ENCODE assay signal across 1 cellular context in the genomic region with DNA sequence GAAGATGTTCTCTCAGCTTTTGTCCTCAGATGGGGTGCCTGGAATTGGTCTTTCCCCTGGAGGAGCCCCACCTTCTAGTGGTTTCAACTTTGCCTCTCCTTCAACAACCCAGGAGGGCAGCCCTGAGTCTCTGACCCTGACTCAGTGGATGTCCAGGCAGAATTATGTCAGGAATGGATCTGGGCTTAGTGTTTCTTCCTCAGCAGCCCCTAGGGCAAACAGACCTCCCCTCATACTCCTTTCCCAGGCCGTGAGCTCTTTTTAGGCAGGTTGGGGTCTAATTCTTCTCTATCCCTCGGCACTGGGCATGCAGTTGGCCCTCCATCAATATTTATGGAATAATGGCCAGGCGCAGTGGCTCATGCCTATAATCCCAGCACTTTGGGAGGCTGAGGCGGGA.
TF ChIP-seq lines count a peak whose summit lies in the region.

No MANE protein-coding gene starts in this region.

TF ChIP-seq in HepG2, 621 proteins besides CTCF, POLR2A, EP300 and RAD21 (continued from another document and continues in another):
- TF ChIP-seq, protein P1, sequence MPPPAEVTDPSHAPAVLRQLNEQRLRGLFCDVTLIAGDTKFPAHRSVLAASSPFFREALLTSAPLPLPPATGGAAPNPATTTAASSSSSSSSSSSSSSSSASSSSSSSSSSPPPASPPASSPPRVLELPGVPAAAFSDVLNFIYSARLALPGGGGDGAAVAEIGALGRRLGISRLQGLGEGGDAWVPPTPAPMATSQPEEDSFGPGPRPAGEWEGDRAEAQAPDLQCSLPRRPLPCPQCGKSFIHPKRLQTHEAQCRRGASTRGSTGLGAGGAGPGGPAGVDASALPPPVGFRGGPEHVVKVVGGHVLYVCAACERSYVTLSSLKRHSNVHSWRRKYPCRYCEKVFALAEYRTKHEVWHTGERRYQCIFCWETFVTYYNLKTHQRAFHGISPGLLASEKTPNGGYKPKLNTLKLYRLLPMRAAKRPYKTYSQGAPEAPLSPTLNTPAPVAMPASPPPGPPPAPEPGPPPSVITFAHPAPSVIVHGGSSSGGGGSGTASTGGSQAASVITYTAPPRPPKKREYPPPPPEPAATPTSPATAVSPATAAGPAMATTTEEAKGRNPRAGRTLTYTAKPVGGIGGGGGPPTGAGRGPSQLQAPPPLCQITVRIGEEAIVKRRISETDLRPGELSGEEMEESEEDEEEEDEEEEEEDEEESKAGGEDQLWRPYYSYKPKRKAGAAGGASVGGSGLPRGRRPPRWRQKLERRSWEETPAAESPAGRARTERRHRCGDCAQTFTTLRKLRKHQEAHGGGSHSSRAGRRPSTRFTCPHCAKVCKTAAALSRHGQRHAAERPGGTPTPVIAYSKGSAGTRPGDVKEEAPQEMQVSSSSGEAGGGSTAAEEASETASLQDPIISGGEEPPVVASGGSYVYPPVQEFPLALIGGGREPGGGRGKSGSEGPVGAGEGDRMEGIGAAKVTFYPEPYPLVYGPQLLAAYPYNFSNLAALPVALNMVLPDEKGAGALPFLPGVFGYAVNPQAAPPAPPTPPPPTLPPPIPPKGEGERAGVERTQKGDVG (CRISPR knock-in tag; IDR thresholded peaks at IDR 0.05; ENCODE audit: borderline replicate concordance): no peak
- TF ChIP-seq, protein P2, sequence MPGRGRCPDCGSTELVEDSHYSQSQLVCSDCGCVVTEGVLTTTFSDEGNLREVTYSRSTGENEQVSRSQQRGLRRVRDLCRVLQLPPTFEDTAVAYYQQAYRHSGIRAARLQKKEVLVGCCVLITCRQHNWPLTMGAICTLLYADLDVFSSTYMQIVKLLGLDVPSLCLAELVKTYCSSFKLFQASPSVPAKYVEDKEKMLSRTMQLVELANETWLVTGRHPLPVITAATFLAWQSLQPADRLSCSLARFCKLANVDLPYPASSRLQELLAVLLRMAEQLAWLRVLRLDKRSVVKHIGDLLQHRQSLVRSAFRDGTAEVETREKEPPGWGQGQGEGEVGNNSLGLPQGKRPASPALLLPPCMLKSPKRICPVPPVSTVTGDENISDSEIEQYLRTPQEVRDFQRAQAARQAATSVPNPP (CRISPR knock-in tag; IDR thresholded peaks at IDR 0.05): no peak
- TF ChIP-seq ZSCAN9 (CRISPR knock-in tag; IDR thresholded peaks at IDR 0.05; ENCODE audit: borderline replicate concordance) (peak; percentile 17; the same call in 1 of the 2 replicates), NCOA2 (CRISPR knock-in tag; IDR thresholded peaks at IDR 0.05) (no peak), KDM2A (CRISPR knock-in tag; IDR thresholded peaks at IDR 0.05; ENCODE audit: borderline replicate concordance, low read depth) (0 out of 2 replicates have a peak, but pooled peaks have one; percentile 12), TAF1 (CRISPR knock-in tag; IDR thresholded peaks at IDR 0.05) (peak; percentile 25; the same call in 1 of the 2 replicates), MTF1 (CRISPR knock-in tag; IDR thresholded peaks at IDR 0.05) (0 out of 2 replicates have a peak, but pooled peaks have one; percentile 18), ZMAT3 (CRISPR knock-in tag; conservative IDR thresholded peaks at IDR 0.05) (no peak), JUN (CRISPR knock-in tag; IDR thresholded peaks at IDR 0.05) (no peak), ZNF224 (CRISPR knock-in tag; IDR thresholded peaks at IDR 0.05) (0 out of 2 replicates have a peak, but pooled peaks have one; percentile 20), ZBTB3 (CRISPR knock-in tag; IDR thresholded peaks at IDR 0.05; ENCODE audit: borderline replicate concordance, low read depth) (0 out of 2 replicates have a peak, but pooled peaks have one; percentile 56), ZNF121 (CRISPR knock-in tag; IDR thresholded peaks at IDR 0.05) (no peak), ZNF235 (CRISPR knock-in tag; IDR thresholded peaks at IDR 0.05; ENCODE audit: borderline replicate concordance) (no peak), HDAC2 (CRISPR knock-in tag; IDR thresholded peaks at IDR 0.05) (no peak), ZNF264 (CRISPR knock-in tag; IDR thresholded peaks at IDR 0.05) (no peak), ZMYM4 (CRISPR knock-in tag; IDR thresholded peaks at IDR 0.05) (no peak), NRL (CRISPR knock-in tag; IDR thresholded peaks at IDR 0.05; ENCODE audit: borderline replicate concordance) (0 out of 2 replicates have a peak, but pooled peaks have one; percentile 29), MAF1 (CRISPR knock-in tag; IDR thresholded peaks at IDR 0.05; ENCODE audit: borderline replicate concordance) (no peak), DNMT3B (CRISPR knock-in tag; conservative IDR thresholded peaks at IDR 0.05) (no peak), ZNF34 (CRISPR knock-in tag; IDR thresholded peaks at IDR 0.05; ENCODE audit: borderline replicate concordance) (no peak), ZSCAN29 (CRISPR knock-in tag; conservative IDR thresholded peaks at IDR 0.05) (0 out of 2 replicates have a peak, but pooled peaks have one; percentile 26), NFIB (CRISPR knock-in tag; IDR thresholded peaks at IDR 0.05; ENCODE audit: borderline replicate concordance) (no peak), CEBPB (IDR thresholded peaks at IDR 0.05; ENCODE audit: borderline replicate concordance, low read depth, low read length) (no peak), ZNF296 (CRISPR knock-in tag; conservative IDR thresholded peaks at IDR 0.05) (no peak), KLF12 (CRISPR knock-in tag; IDR thresholded peaks at IDR 0.05; ENCODE audit: borderline replicate concordance) (no peak), AGO1 (IDR thresholded peaks at IDR 0.05; ENCODE audit: low read depth, low read length, poor library complexity, severe bottlenecking) (no peak), ZNF598 (CRISPR knock-in tag; IDR thresholded peaks at IDR 0.05; ENCODE audit: borderline replicate concordance) (no peak), BORCS8-MEF2B (CRISPR knock-in tag; IDR thresholded peaks at IDR 0.05) (no peak), FOXC1 (CRISPR knock-in tag; IDR thresholded peaks at IDR 0.05; ENCODE audit: borderline replicate concordance) (no peak), ETV6 (CRISPR knock-in tag; conservative IDR thresholded peaks at IDR 0.05) (no peak; the same call in 1 of the 2 replicates), RNF2 (conservative IDR thresholded peaks at IDR 0.05; ENCODE audit: low read depth) (no peak), FOXM1 (CRISPR knock-in tag; IDR thresholded peaks at IDR 0.05) (no peak), PHF8 (CRISPR knock-in tag; IDR thresholded peaks at IDR 0.05) (no peak), JDP2 (CRISPR knock-in tag; IDR thresholded peaks at IDR 0.05; ENCODE audit: borderline replicate concordance) (no peak), TP53 (CRISPR knock-in tag; conservative IDR thresholded peaks at IDR 0.05) (no peak), HOXA5 (CRISPR knock-in tag; IDR thresholded peaks at IDR 0.05) (0 out of 2 replicates have a peak, but pooled peaks have one; percentile 24)
- TF ChIP-seq, protein P3, sequence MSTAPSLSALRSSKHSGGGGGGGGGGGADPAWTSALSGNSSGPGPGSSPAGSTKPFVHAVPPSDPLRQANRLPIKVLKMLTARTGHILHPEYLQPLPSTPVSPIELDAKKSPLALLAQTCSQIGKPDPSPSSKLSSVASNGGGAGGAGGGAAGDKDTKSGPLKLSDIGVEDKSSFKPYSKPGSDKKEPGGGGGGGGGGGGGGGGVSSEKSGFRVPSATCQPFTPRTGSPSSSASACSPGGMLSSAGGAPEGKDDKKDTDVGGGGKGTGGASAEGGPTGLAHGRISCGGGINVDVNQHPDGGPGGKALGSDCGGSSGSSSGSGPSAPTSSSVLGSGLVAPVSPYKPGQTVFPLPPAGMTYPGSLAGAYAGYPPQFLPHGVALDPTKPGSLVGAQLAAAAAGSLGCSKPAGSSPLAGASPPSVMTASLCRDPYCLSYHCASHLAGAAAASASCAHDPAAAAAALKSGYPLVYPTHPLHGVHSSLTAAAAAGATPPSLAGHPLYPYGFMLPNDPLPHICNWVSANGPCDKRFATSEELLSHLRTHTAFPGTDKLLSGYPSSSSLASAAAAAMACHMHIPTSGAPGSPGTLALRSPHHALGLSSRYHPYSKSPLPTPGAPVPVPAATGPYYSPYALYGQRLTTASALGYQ (CRISPR knock-in tag; IDR thresholded peaks at IDR 0.05): no peak
- TF ChIP-seq, protein P4, sequence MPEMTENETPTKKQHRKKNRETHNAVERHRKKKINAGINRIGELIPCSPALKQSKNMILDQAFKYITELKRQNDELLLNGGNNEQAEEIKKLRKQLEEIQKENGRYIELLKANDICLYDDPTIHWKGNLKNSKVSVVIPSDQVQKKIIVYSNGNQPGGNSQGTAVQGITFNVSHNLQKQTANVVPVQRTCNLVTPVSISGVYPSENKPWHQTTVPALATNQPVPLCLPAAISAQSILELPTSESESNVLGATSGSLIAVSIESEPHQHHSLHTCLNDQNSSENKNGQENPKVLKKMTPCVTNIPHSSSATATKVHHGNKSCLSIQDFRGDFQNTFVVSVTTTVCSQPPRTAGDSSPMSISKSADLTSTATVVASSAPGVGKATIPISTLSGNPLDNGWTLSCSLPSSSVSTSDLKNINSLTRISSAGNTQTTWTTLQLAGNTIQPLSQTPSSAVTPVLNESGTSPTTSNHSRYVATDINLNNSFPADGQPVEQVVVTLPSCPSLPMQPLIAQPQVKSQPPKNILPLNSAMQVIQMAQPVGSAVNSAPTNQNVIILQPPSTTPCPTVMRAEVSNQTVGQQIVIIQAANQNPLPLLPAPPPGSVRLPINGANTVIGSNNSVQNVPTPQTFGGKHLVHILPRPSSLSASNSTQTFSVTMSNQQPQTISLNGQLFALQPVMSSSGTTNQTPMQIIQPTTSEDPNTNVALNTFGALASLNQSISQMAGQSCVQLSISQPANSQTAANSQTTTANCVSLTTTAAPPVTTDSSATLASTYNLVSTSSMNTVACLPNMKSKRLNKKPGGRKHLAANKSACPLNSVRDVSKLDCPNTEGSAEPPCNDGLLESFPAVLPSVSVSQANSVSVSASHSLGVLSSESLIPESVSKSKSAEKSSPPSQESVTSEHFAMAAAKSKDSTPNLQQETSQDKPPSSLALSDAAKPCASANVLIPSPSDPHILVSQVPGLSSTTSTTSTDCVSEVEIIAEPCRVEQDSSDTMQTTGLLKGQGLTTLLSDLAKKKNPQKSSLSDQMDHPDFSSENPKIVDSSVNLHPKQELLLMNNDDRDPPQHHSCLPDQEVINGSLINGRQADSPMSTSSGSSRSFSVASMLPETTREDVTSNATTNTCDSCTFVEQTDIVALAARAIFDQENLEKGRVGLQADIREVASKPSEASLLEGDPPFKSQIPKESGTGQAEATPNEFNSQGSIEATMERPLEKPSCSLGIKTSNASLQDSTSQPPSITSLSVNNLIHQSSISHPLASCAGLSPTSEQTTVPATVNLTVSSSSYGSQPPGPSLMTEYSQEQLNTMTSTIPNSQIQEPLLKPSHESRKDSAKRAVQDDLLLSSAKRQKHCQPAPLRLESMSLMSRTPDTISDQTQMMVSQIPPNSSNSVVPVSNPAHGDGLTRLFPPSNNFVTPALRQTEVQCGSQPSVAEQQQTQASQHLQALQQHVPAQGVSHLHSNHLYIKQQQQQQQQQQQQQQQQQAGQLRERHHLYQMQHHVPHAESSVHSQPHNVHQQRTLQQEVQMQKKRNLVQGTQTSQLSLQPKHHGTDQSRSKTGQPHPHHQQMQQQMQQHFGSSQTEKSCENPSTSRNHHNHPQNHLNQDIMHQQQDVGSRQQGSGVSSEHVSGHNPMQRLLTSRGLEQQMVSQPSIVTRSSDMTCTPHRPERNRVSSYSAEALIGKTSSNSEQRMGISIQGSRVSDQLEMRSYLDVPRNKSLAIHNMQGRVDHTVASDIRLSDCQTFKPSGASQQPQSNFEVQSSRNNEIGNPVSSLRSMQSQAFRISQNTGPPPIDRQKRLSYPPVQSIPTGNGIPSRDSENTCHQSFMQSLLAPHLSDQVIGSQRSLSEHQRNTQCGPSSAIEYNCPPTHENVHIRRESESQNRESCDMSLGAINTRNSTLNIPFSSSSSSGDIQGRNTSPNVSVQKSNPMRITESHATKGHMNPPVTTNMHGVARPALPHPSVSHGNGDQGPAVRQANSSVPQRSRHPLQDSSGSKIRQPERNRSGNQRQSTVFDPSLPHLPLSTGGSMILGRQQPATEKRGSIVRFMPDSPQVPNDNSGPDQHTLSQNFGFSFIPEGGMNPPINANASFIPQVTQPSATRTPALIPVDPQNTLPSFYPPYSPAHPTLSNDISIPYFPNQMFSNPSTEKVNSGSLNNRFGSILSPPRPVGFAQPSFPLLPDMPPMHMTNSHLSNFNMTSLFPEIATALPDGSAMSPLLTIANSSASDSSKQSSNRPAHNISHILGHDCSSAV (CRISPR knock-in tag; IDR thresholded peaks at IDR 0.05; ENCODE audit: borderline replicate concordance): no peak
- TF ChIP-seq, protein P5, sequence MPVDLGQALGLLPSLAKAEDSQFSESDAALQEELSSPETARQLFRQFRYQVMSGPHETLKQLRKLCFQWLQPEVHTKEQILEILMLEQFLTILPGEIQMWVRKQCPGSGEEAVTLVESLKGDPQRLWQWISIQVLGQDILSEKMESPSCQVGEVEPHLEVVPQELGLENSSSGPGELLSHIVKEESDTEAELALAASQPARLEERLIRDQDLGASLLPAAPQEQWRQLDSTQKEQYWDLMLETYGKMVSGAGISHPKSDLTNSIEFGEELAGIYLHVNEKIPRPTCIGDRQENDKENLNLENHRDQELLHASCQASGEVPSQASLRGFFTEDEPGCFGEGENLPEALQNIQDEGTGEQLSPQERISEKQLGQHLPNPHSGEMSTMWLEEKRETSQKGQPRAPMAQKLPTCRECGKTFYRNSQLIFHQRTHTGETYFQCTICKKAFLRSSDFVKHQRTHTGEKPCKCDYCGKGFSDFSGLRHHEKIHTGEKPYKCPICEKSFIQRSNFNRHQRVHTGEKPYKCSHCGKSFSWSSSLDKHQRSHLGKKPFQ (CRISPR knock-in tag; IDR thresholded peaks at IDR 0.05; ENCODE audit: insufficient replicate concordance): peak; percentile 59
- TF ChIP-seq, protein P6, sequence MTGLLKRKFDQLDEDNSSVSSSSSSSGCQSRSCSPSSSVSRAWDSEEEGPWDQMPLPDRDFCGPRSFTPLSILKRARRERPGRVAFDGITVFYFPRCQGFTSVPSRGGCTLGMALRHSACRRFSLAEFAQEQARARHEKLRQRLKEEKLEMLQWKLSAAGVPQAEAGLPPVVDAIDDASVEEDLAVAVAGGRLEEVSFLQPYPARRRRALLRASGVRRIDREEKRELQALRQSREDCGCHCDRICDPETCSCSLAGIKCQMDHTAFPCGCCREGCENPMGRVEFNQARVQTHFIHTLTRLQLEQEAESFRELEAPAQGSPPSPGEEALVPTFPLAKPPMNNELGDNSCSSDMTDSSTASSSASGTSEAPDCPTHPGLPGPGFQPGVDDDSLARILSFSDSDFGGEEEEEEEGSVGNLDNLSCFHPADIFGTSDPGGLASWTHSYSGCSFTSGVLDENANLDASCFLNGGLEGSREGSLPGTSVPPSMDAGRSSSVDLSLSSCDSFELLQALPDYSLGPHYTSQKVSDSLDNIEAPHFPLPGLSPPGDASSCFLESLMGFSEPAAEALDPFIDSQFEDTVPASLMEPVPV (CRISPR knock-in tag; IDR thresholded peaks at IDR 0.05): no peak
- TF ChIP-seq, protein P7, sequence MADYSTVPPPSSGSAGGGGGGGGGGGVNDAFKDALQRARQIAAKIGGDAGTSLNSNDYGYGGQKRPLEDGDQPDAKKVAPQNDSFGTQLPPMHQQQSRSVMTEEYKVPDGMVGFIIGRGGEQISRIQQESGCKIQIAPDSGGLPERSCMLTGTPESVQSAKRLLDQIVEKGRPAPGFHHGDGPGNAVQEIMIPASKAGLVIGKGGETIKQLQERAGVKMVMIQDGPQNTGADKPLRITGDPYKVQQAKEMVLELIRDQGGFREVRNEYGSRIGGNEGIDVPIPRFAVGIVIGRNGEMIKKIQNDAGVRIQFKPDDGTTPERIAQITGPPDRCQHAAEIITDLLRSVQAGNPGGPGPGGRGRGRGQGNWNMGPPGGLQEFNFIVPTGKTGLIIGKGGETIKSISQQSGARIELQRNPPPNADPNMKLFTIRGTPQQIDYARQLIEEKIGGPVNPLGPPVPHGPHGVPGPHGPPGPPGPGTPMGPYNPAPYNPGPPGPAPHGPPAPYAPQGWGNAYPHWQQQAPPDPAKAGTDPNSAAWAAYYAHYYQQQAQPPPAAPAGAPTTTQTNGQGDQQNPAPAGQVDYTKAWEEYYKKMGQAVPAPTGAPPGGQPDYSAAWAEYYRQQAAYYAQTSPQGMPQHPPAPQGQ (CRISPR knock-in tag; IDR thresholded peaks at IDR 0.05; ENCODE audit: borderline replicate concordance): no peak
